ENCODE assay signal across 1 cellular context in the genomic region with DNA sequence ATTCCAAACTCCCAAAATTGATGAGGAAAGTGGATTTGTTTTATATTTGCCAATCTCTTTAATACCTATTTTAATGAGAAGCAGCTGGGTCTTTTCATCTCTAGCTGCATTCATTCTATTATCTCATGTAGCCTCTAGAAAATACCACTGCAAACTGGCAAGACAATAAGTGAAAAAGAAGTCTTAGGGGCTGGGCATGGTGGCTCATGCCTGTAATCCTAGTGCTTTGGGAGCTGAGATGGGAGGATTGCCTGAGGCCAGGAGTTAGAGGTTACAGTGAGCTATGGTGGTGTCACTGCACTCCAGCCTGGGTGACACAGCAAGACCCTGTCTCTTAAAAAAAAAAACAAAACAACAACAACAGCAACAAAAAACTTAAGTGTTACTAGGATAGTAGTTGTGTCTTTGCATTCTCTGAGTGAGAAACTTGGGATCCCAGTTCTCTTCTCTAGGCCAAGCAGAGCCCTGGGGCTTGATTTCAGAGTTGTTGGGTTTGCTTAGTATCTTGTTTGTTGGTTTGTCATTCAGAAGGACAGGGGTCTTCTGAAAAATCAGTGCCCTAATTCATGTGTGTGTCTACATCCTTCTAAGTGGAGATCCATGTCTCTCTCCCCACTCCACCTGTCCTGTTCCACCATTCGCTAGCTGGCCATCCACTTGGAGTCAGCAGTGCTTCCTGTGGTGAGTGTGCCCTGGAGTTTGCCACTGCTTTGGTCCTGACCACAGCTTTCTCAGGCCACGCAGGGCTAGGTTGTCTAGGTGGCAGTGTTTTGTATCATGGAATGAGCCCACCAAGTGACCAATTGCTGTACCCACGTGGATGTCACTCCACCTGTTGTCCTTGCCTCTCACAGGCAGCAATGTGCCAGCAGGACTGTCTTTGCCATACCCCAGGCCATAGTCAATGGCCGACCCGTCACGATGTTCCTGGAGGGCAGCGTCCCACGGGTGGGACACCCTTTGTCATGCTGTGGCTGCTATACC.
TF ChIP-seq lines count a peak whose summit lies in the region.

No MANE protein-coding gene starts in this region.

TF ChIP-seq in HEK293T, 16 proteins besides CTCF, POLR2A, EP300 and RAD21 (continued from another document):
- no peak for TF ChIP-seq BHLHE40 (IDR thresholded peaks at IDR 0.05; ENCODE audit: borderline replicate concordance)
- TF ChIP-seq, protein P1, sequence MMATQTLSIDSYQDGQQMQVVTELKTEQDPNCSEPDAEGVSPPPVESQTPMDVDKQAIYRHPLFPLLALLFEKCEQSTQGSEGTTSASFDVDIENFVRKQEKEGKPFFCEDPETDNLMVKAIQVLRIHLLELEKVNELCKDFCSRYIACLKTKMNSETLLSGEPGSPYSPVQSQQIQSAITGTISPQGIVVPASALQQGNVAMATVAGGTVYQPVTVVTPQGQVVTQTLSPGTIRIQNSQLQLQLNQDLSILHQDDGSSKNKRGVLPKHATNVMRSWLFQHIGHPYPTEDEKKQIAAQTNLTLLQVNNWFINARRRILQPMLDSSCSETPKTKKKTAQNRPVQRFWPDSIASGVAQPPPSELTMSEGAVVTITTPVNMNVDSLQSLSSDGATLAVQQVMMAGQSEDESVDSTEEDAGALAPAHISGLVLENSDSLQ (IDR thresholded peaks at IDR 0.05) = no peak
- no peak for TF ChIP-seq ARNT (IDR thresholded peaks at IDR 0.05)
- TF ChIP-seq SP1 (IDR thresholded peaks at IDR 0.05) = no peak
- no peak for TF ChIP-seq SUZ12 (IDR thresholded peaks at IDR 0.05)
- TF ChIP-seq TARDBP (IDR thresholded peaks at IDR 0.05) = no peak
- no peak for TF ChIP-seq LEF1 (IDR thresholded peaks at IDR 0.05; ENCODE audit: borderline replicate concordance)
TF ChIP-seq in HEK293T: peak in this region for 0.
